Comparison of ENCODE assay signal across 13 cellular contexts in the genomic region with DNA sequence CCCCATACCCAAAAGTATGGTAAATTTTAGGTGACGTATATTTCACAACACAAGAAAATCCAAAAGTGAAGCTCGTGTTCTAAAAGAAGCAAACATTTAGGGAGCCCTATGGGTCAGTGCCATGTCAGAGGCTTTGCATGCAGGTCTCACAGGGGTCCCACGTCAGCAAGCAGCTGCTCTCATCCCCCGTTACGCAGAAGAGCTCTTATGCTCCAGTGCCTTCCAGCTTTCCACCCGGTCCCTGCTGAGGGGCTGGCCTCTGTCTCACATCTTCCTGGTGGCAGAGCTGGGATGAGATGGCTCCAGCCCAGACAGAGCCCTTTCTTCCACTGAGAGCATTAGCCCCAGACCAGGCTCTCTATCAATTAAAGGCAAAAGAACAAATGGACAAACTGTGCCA.
DNase-seq lines count a peak whose midpoint lies in the region; ATAC-seq and TF ChIP-seq lines count a peak whose summit lies in the region.
"Had no signal": no experiment of that assay in that cellular context is flagged by ENCODE, and none has a peak within 500 bp of the region (broad histone marks: within the 10 kb centered on the region; RNA-seq: fewer than 3 reads in every experiment).

No MANE protein-coding gene starts in this region.

- ATAC-seq in stimulated activated naive B cell treated with anti-CD40 and anti-IgM and Interleukin-4, amounts not matched to agents 10 μg/mL and 1 μg/mL and 100 μg/mL, for 72 hours (replicated peaks), result no peak
- no peak for ATAC-seq in HG03571 (IDR thresholded peaks at IDR 0.05; ENCODE audit: unreplicated experiment)

- intact Hi-C loops in CD14-positive monocyte (cut with micrococcal nuclease), result loop anchor here in 1 of 2 donors (5.0 kb wide), 1 partner anchor 45 kb away; no protein-coding TSS in a partner anchor

- no peak for TF ChIP-seq CTCF in CD14-positive monocyte (IDR thresholded peaks at IDR 0.05)

- H3K9me3 ChIP-seq in adipocyte (ENCODE audit: control insufficient read depth, low read length), result no peaks in the 10 kb centered on the region
- H3K9me3 ChIP-seq: HAP-1 had no signal

- peak overlapping the region; percentile 49 for H3K4me3 ChIP-seq in adipocyte (ENCODE audit: low read length)
- H3K4me3 ChIP-seq: HAP-1 had no signal

- no peaks in the 10 kb centered on the region for H3K27me3 ChIP-seq in adipocyte (replicated peaks; ENCODE audit: control insufficient read depth, insufficient read depth, low read length)

- H3K36me3 ChIP-seq in adipocyte (ENCODE audit: control insufficient read depth, insufficient read depth, low read length, severe bottlenecking), result peaks cover 57% of the 10 kb centered on the region

- H3K9ac ChIP-seq in adipocyte (ENCODE audit: low read length), result peak overlapping the region; percentile 78
- H3K9ac ChIP-seq: parathyroid adenoma had no signal

- peak overlapping the region; percentile 78 to 92 for H3K4me3 Mint-ChIP-seq in CD14-positive monocyte
- no peak overlapping the region for H3K4me3 Mint-ChIP-seq in stimulated activated naive B cell treated with anti-CD40 and anti-IgM and Interleukin-4, amounts not matched to agents 10 μg/mL and 1 μg/mL and 100 μg/mL, for 72 hours
- H3K4me3 Mint-ChIP-seq: activated naive CD4-positive, alpha-beta T cell treated with anti-CD3 and anti-CD28 coated beads, Interleukin-2, amount 50 U/mL, for 24 hours had no signal

- H3K27ac Mint-ChIP-seq in CD14-positive monocyte, result peak overlapping the region; percentile 91 to 97 (median 96)
- peak overlapping the region; percentile 65 for H3K27ac Mint-ChIP-seq in stimulated activated naive B cell treated with anti-CD40 and anti-IgM and Interleukin-4, amounts not matched to agents 10 μg/mL and 1 μg/mL and 100 μg/mL, for 72 hours
- H3K27ac Mint-ChIP-seq: activated naive CD4-positive, alpha-beta T cell treated with anti-CD3 and anti-CD28 coated beads, Interleukin-2, amount 50 U/mL, for 24 hours had no signal

- H3K36me3 Mint-ChIP-seq in CD14-positive monocyte, result peaks cover 83 to 92% of the 10 kb centered on the region in 2 donors
- peaks cover 69 to 87% of the 10 kb centered on the region in 2 donors for H3K36me3 Mint-ChIP-seq in stimulated activated naive B cell treated with anti-CD40 and anti-IgM and Interleukin-4, amounts not matched to agents 10 μg/mL and 1 μg/mL and 100 μg/mL, for 72 hours

- DNase-seq in CD14-positive monocyte (ENCODE audit: low spot score) (no peak), adipocyte (ENCODE audit: low read depth) (no peak), medulla oblongata (ENCODE audit: extremely low spot score) (peak; percentile 61), ureter (ENCODE audit: low spot score) (no peak), hippocampal formation (lab: John Stamatoyannopoulos, UW) (no peak)
- no peak for DNase-seq in stimulated activated naive B cell treated with anti-CD40 and anti-IgM and Interleukin-4, amounts not matched to agents 10 μg/mL and 1 μg/mL and 100 μg/mL, for 72 hours
- DNase-seq: Calu3; effector memory CD4-positive, alpha-beta T cell; NCI-H1417 had no signal

- peaks cover 0 to 3% (median 0%) of the 10 kb centered on the region in 7 donors for H3K9me3 Mint-ChIP-seq in CD14-positive monocyte
- peaks cover 0 to 6% of the 10 kb centered on the region in 2 donors for H3K9me3 Mint-ChIP-seq in stimulated activated naive B cell treated with anti-CD40 and anti-IgM and Interleukin-4, amounts not matched to agents 10 μg/mL and 1 μg/mL and 100 μg/mL, for 72 hours
- H3K9me3 Mint-ChIP-seq: activated naive CD4-positive, alpha-beta T cell treated with anti-CD3 and anti-CD28 coated beads, Interleukin-2, amount 50 U/mL, for 24 hours had no signal

- H3K4me1 Mint-ChIP-seq in CD14-positive monocyte, result peaks cover 80% of the 10 kb centered on the region
- peaks cover 56 to 89% of the 10 kb centered on the region in 2 donors for H3K4me1 Mint-ChIP-seq in stimulated activated naive B cell treated with anti-CD40 and anti-IgM and Interleukin-4, amounts not matched to agents 10 μg/mL and 1 μg/mL and 100 μg/mL, for 72 hours

- no peaks in the 10 kb centered on the region for H3K27me3 Mint-ChIP-seq in CD14-positive monocyte (ENCODE audit: low read depth in 3 of 3)
- no peaks in the 10 kb centered on the region for H3K27me3 Mint-ChIP-seq in stimulated activated naive B cell treated with anti-CD40 and anti-IgM and Interleukin-4, amounts not matched to agents 10 μg/mL and 1 μg/mL and 100 μg/mL, for 72 hours
- H3K27me3 Mint-ChIP-seq: activated naive CD4-positive, alpha-beta T cell treated with anti-CD3 and anti-CD28 coated beads, Interleukin-2, amount 50 U/mL, for 24 hours had no signal

- H3K4me1 ChIP-seq in adipocyte (ENCODE audit: control insufficient read depth, insufficient read depth, low read length), result peaks cover 50% of the 10 kb centered on the region
- H3K4me1 ChIP-seq: HAP-1, parathyroid adenoma had no signal

Comparison
In these comparisons a context has a peak if more than half of its experiments do, and no peak if none do; other contexts are left out.
1. H3K4me3 Mint-ChIP-seq: peak in CD14-positive monocyte (2 of 2); none in stimulated activated naive B cell treated with anti-CD40 and anti-IgM and Interleukin-4, amounts not matched to agents 10 μg/mL and 1 μg/mL and 100 μg/mL, for 72 hours (0 of 2).